Comparison of ENCODE assay signal across 2 cellular contexts in genomic region chr9:98533866-98534265, GRCh38.
"Had no signal": no experiment of that assay in that cellular context is flagged by ENCODE, and none has a peak within 500 bp of the region (broad histone marks: within the 10 kb centered on the region; RNA-seq: fewer than 3 reads in every experiment).

No MANE protein-coding gene starts in this region.

- H3K4me3 Mint-ChIP-seq: GM23338, H9 had no signal

- H3K4me2 ChIP-seq: GM23338 had no signal

- H3K4me1 Mint-ChIP-seq: GM23338, H9 had no signal

- H3K27ac Mint-ChIP-seq: GM23338, H9 had no signal

- H2AFZ ChIP-seq: GM23338 had no signal

- DNase-seq: H9 had no signal

- H3K4me3 ChIP-seq: GM23338 had no signal
